Comparison of ENCODE assay signal across 4 cellular contexts in genomic region chr14:79641371-79641770, GRCh38.
"Had no signal": no experiment of that assay in that cellular context is flagged by ENCODE, and none has a peak within 500 bp of the region (broad histone marks: within the 10 kb centered on the region; RNA-seq: fewer than 3 reads in every experiment).

No MANE protein-coding gene starts in this region.

- H3K4me1 Mint-ChIP-seq: IgD-negative memory B cell had no signal

- H3K27ac ChIP-seq: HL-60 had no signal

- H3K27me3 Mint-ChIP-seq: IgD-negative memory B cell had no signal

- DNase-seq: IMR-90 had no signal

- H3K4me3 Mint-ChIP-seq: IgD-negative memory B cell had no signal

- H3K4me3 ChIP-seq: K562 had no signal
